ENCODE assay signal across 3 cellular contexts in genomic region chr17:29283496-29283895, GRCh38.
TF ChIP-seq lines count a peak whose summit lies in the region.

No MANE protein-coding gene starts in this region.

TF ChIP-seq in IMR-90, 13 proteins besides CTCF, POLR2A, EP300 and RAD21:
- TF ChIP-seq NFE2L2 (IDR thresholded peaks at IDR 0.05; ENCODE audit: low read depth, low read length): no peak
- no peak for TF ChIP-seq MAFK (IDR thresholded peaks at IDR 0.05; ENCODE audit: low read depth, low read length)
- no peak for TF ChIP-seq RFX5 (IDR thresholded peaks at IDR 0.05; ENCODE audit: low read depth, low read length)
- TF ChIP-seq SMC3 (IDR thresholded peaks at IDR 0.05; ENCODE audit: low read depth, low read length): no peak
- TF ChIP-seq USF2 (IDR thresholded peaks at IDR 0.05; ENCODE audit: low read depth, low read length): no peak
- TF ChIP-seq BHLHE40 (IDR thresholded peaks at IDR 0.05; ENCODE audit: low read depth, low read length): no peak
- TF ChIP-seq FOS (IDR thresholded peaks at IDR 0.05; ENCODE audit: low read depth, low read length): no peak
- no peak for TF ChIP-seq ELK1 (IDR thresholded peaks at IDR 0.05; ENCODE audit: borderline replicate concordance, low read depth, low read length)
- no peak for TF ChIP-seq CEBPB (IDR thresholded peaks at IDR 0.05; ENCODE audit: low read depth, low read length)
- no peak for TF ChIP-seq MXI1 (IDR thresholded peaks at IDR 0.05; ENCODE audit: borderline replicate concordance, low read depth, low read length)
- no peak for TF ChIP-seq CHD1 (IDR thresholded peaks at IDR 0.05; ENCODE audit: low read depth, low read length)
- no peak for TF ChIP-seq MAZ (IDR thresholded peaks at IDR 0.05; ENCODE audit: borderline replicate concordance, low read depth, low read length)

TF ChIP-seq in K562, 482 proteins besides CTCF, POLR2A, EP300 and RAD21 (continues in another document):
- TF ChIP-seq TFAM (CRISPR knock-in tag; conservative IDR thresholded peaks at IDR 0.05): no peak
- no peak for TF ChIP-seq ZNF407 (IDR thresholded peaks at IDR 0.05; ENCODE audit: low read depth)
- TF ChIP-seq HMGXB4 (CRISPR knock-in tag; IDR thresholded peaks at IDR 0.05): no peak
- TF ChIP-seq WHSC1 (IDR thresholded peaks at IDR 0.05; ENCODE audit: low read length): no peak
- TF ChIP-seq ID3 (CRISPR knock-in tag; IDR thresholded peaks at IDR 0.05): no peak
- no peak for TF ChIP-seq ID3 (tag; IDR thresholded peaks at IDR 0.05)
- TF ChIP-seq NCOR1 (IDR thresholded peaks at IDR 0.05): no peak
- no peak for TF ChIP-seq ZNF76 (CRISPR knock-in tag; IDR thresholded peaks at IDR 0.05; ENCODE audit: borderline replicate concordance)
- no peak for TF ChIP-seq ZBTB49 (CRISPR knock-in tag; IDR thresholded peaks at IDR 0.05; ENCODE audit: borderline replicate concordance)
- no peak for TF ChIP-seq ZNF75A (CRISPR knock-in tag; IDR thresholded peaks at IDR 0.05)
- TF ChIP-seq DNMT1 (IDR thresholded peaks at IDR 0.05): no peak

TF ChIP-seq in neural cell, 6 proteins besides CTCF, POLR2A, EP300 and RAD21:
- TF ChIP-seq TAF1 (IDR thresholded peaks at IDR 0.05; ENCODE audit: low read depth) (no peak), MXI1 (conservative IDR thresholded peaks at IDR 0.05; ENCODE audit: poor library complexity, severe bottlenecking) (no peak), REST (IDR thresholded peaks at IDR 0.05; ENCODE audit: borderline replicate concordance) (no peak), SMC3 (conservative IDR thresholded peaks at IDR 0.05; ENCODE audit: poor library complexity) (no peak), POLR2AphosphoS5 (IDR thresholded peaks at IDR 0.05) (no peak), EZH2 (IDR thresholded peaks at IDR 0.05; ENCODE audit: borderline replicate concordance, insufficient read depth, low read length, poor library complexity, severe bottlenecking) (no peak)
